Comparison of ENCODE assay signal across 22 cellular contexts in genomic region chr10:133002685-133003084, GRCh38.
"Had no signal": no experiment of that assay in that cellular context is flagged by ENCODE, and none has a peak within 500 bp of the region (broad histone marks: within the 10 kb centered on the region; RNA-seq: fewer than 3 reads in every experiment).

No MANE protein-coding gene starts in this region.

- DNase-seq: dermis blood vessel endothelial cell; dorsolateral prefrontal cortex; effector CD4-positive, alpha-beta T cell; effector memory CD4-positive, alpha-beta T cell; erythroblast; esophagus squamous epithelium; foreskin fibroblast; foreskin melanocyte; gastrocnemius medialis; glutamatergic neuron; head of caudate nucleus; heart right ventricle; hippocampal formation; left cardiac atrium; left ventricle myocardium superior; lower lobe of right lung; mesenchymal stem cell; midbrain had no signal

- ATAC-seq: esophagus mucosa, gastrocnemius medialis, heart right ventricle, left cardiac atrium, left lung, left ventricle myocardium superior, lower lobe of right lung had no signal

- H3K27ac ChIP-seq: coronary artery, dorsolateral prefrontal cortex, epithelial cell of prostate, esophagus squamous epithelium, gastrocnemius medialis, heart right ventricle, left lung, lower lobe of right lung had no signal

- H3K9me3 ChIP-seq: esophagus squamous epithelium, gastrocnemius medialis, heart right ventricle, left lung, lower lobe of right lung had no signal

- H3K4me1 ChIP-seq: esophagus squamous epithelium, gastrocnemius medialis, heart right ventricle, left lung, lower lobe of right lung had no signal

- H3K4me3 ChIP-seq: coronary artery, dorsolateral prefrontal cortex, esophagus squamous epithelium, gastrocnemius medialis, heart right ventricle, left lung, lower lobe of right lung had no signal

- H3K36me3 ChIP-seq: esophagus squamous epithelium, gastrocnemius medialis, heart right ventricle, left lung, lower lobe of right lung had no signal
